In the genomic region with DNA sequence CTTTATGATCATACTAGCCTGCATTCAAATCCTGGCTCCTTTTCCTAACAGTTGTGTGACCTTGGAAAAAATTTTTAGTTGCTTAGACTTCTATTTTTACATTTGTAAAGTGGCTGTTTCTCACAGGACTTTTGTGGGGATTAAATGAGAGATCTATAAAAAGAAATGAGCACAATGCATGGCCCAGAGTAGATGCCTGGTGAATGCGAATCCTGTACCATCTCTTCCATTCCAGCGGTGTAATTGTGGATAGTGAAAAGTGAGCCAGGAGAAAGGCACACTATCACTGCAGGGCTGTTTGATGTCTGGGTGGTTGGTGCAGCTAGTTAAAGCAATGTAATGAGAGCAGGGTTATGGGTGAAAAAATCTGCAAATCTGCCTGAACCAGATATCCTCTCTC, we compare ENCODE assay signal across 14 cellular contexts.
DNase-seq lines count a peak whose midpoint lies in the region; ATAC-seq and TF ChIP-seq lines count a peak whose summit lies in the region.
"Had no signal": no experiment of that assay in that cellular context is flagged by ENCODE, and none has a peak within 500 bp of the region (broad histone marks: within the 10 kb centered on the region; RNA-seq: fewer than 3 reads in every experiment).

No MANE protein-coding gene starts in this region.

- no peak overlapping the region for H3K18ac ChIP-seq in neuronal stem cell (ENCODE audit: low read length)

- no peak overlapping the region for H3K4me2 ChIP-seq in neuronal stem cell (ENCODE audit: insufficient read depth, low read length, poor library complexity, severe bottlenecking)
- no peak overlapping the region for H3K4me2 ChIP-seq in osteoblast (ENCODE audit: insufficient read depth, low read length)

- no peaks in the 10 kb centered on the region for H3K27me3 Mint-ChIP-seq in chondrocyte (ENCODE audit: low read depth)
- H3K27me3 Mint-ChIP-seq in activated naive CD8-positive, alpha-beta T cell treated with anti-CD3 and anti-CD28 coated beads, Interleukin-2, amount 50 U/mL, for 24 hours, result peaks cover 1% of the 10 kb centered on the region
- H3K27me3 Mint-ChIP-seq: B cell; CD4-positive, alpha-beta T cell had no signal

- H3K36me3 Mint-ChIP-seq in chondrocyte (ENCODE audit: low read depth), result no peaks in the 10 kb centered on the region
- no peaks in the 10 kb centered on the region for H3K36me3 Mint-ChIP-seq in activated naive CD8-positive, alpha-beta T cell treated with anti-CD3 and anti-CD28 coated beads, Interleukin-2, amount 50 U/mL, for 24 hours (ENCODE audit: low read depth)

- H3K79me2 ChIP-seq in osteoblast (ENCODE audit: insufficient read depth, low read length), result no peaks in the 10 kb centered on the region

- H2AK5ac ChIP-seq in neuronal stem cell (ENCODE audit: low read depth, low read length), result no peak overlapping the region

- H3K4ac ChIP-seq in neuronal stem cell (ENCODE audit: low read length), result no peak overlapping the region

- no peak overlapping the region for H2BK120ac ChIP-seq in neuronal stem cell (ENCODE audit: low read depth, low read length)

- peak overlapping the region; percentile 29 for H3K27ac Mint-ChIP-seq in chondrocyte (ENCODE audit: unreplicated experiment)
- H3K27ac Mint-ChIP-seq in activated naive CD8-positive, alpha-beta T cell treated with anti-CD3 and anti-CD28 coated beads, Interleukin-2, amount 50 U/mL, for 24 hours, result no peak overlapping the region
- H3K27ac Mint-ChIP-seq: B cell; CD4-positive, alpha-beta T cell had no signal

- H4K20me1 ChIP-seq in osteoblast (ENCODE audit: insufficient read depth, low read length), result no peaks in the 10 kb centered on the region

- H3K4me3 ChIP-seq in H7 (ENCODE audit: insufficient read depth, low read depth, low read length), result no peak overlapping the region
- H3K4me3 ChIP-seq in neuronal stem cell (ENCODE audit: low read length in 2 of 2), result no peak overlapping the region
- no peak overlapping the region for H3K4me3 ChIP-seq in osteoblast (ENCODE audit: insufficient read depth, low read length)
- H3K4me3 ChIP-seq: GM12878 had no signal

- H2AFZ ChIP-seq in neuronal stem cell (ENCODE audit: low read length), result peak overlapping the region; percentile 24
- no peak overlapping the region for H2AFZ ChIP-seq in osteoblast (ENCODE audit: low read length)

- ATAC-seq in activated naive CD8-positive, alpha-beta T cell treated with anti-CD3 and anti-CD28 coated beads, Interleukin-2, amount 50 U/mL, for 24 hours, result no peak
- ATAC-seq: GM12878 had no signal

- intact Hi-C loops in posterior vena cava (cut with DNase I), result no loop called here

- H3K9me3 ChIP-seq in neuronal stem cell (replicated peaks in 1 of 2; ENCODE audit: control insufficient read depth in 2 of 2, insufficient read depth in 1 of 2, low read depth in 1 of 2, low read length in 2 of 2) (no peaks in the 10 kb centered on the region), osteoblast (ENCODE audit: low read depth, low read length) (no peaks in the 10 kb centered on the region)

- H3K4me1 ChIP-seq in neuronal stem cell (ENCODE audit: control insufficient read depth in 2 of 2, insufficient read depth in 1 of 2, low read depth in 1 of 2, low read length in 2 of 2), result no peaks in the 10 kb centered on the region
- no peaks in the 10 kb centered on the region for H3K4me1 ChIP-seq in osteoblast (ENCODE audit: insufficient read depth, low read length)

- H2BK5ac ChIP-seq in neuronal stem cell (ENCODE audit: low read length), result no peak overlapping the region

- H3K27ac ChIP-seq in neuronal stem cell (replicated peaks; ENCODE audit: low read length) (no peak overlapping the region), osteoblast (ENCODE audit: low read depth, low read length) (no peak overlapping the region)

- no peak overlapping the region for H3K9ac ChIP-seq in neuronal stem cell (ENCODE audit: low read depth, low read length, poor library complexity)

- H3K4me1 Mint-ChIP-seq in chondrocyte (ENCODE audit: low read depth), result peaks cover 16% of the 10 kb centered on the region
- no peaks in the 10 kb centered on the region for H3K4me1 Mint-ChIP-seq in activated naive CD8-positive, alpha-beta T cell treated with anti-CD3 and anti-CD28 coated beads, Interleukin-2, amount 50 U/mL, for 24 hours
- H3K4me1 Mint-ChIP-seq: B cell had no signal

- peaks cover 6% of the 10 kb centered on the region for H3K9me3 Mint-ChIP-seq in chondrocyte (ENCODE audit: low read depth)
- peaks cover 5% of the 10 kb centered on the region for H3K9me3 Mint-ChIP-seq in activated naive CD8-positive, alpha-beta T cell treated with anti-CD3 and anti-CD28 coated beads, Interleukin-2, amount 50 U/mL, for 24 hours
- H3K9me3 Mint-ChIP-seq: CD4-positive, alpha-beta T cell had no signal

- no peak overlapping the region for H2BK15ac ChIP-seq in neuronal stem cell (ENCODE audit: low read length)

- H4K8ac ChIP-seq in neuronal stem cell (ENCODE audit: low read depth, low read length), result no peak overlapping the region

- H2BK12ac ChIP-seq in neuronal stem cell (ENCODE audit: low read length), result no peak overlapping the region

- H4K91ac ChIP-seq in neuronal stem cell (ENCODE audit: low read depth, low read length, poor library complexity), result no peak overlapping the region

- no peak overlapping the region for H3K23ac ChIP-seq in neuronal stem cell (ENCODE audit: low read depth, low read length, poor library complexity)

- H3K27me3 ChIP-seq in H7 (ENCODE audit: control insufficient read depth, insufficient read depth, low read length), result no peaks in the 10 kb centered on the region
- no peaks in the 10 kb centered on the region for H3K27me3 ChIP-seq in neuronal stem cell (ENCODE audit: control insufficient read depth in 3 of 3, insufficient read depth in 3 of 3, low read depth in 1 of 3, low read length in 3 of 3)
- no peaks in the 10 kb centered on the region for H3K27me3 ChIP-seq in osteoblast (ENCODE audit: insufficient read depth, low read length)

- H3K79me1 ChIP-seq in neuronal stem cell (ENCODE audit: low read depth, low read length), result no peaks in the 10 kb centered on the region

- H3K14ac ChIP-seq in neuronal stem cell (ENCODE audit: low read length), result no peak overlapping the region

- H3K36me3 ChIP-seq in H7 (replicated peaks; ENCODE audit: control insufficient read depth, insufficient read depth, low read length), result no peaks in the 10 kb centered on the region
- H3K36me3 ChIP-seq in neuronal stem cell (replicated peaks in 1 of 2; ENCODE audit: control insufficient read depth in 2 of 2, insufficient read depth in 2 of 2, low read length in 2 of 2), result no peaks in the 10 kb centered on the region
- H3K36me3 ChIP-seq in osteoblast (ENCODE audit: insufficient read depth, low read length), result no peaks in the 10 kb centered on the region

- TF ChIP-seq CTCF in chondrocyte (IDR thresholded peaks at IDR 0.05) (no peak), osteoblast (IDR thresholded peaks at IDR 0.05; ENCODE audit: extremely low read depth, low read depth, low read length) (no peak)

- DNase-seq in H7 (peak; percentile 35), chondrocyte (ENCODE audit: low spot score) (no peak), neuronal stem cell (ENCODE audit: low spot score) (no peak), posterior vena cava (ENCODE audit: low spot score) (no peak), NCI-H2029 treated with DMSO at 0.1 percent for 48 hours (lab: John Stamatoyannopoulos, UW) (no peak), osteoblast (ENCODE audit: insufficient read length, low spot score, missing footprints) (no peak)
- no peak for DNase-seq in activated naive CD8-positive, alpha-beta T cell treated with anti-CD3 and anti-CD28 coated beads, Interleukin-2, amount 50 U/mL, for 24 hours
- DNase-seq: C1 segment of cervical spinal cord; CD4-positive, alpha-beta T cell; DMS79; H9; KG1 had no signal

- H3K4me3 Mint-ChIP-seq in chondrocyte (ENCODE audit: unreplicated experiment), result no peak overlapping the region
- no peak overlapping the region for H3K4me3 Mint-ChIP-seq in activated naive CD8-positive, alpha-beta T cell treated with anti-CD3 and anti-CD28 coated beads, Interleukin-2, amount 50 U/mL, for 24 hours
- H3K4me3 Mint-ChIP-seq: B cell; CD4-positive, alpha-beta T cell; H9 had no signal

- WGBS in neuronal stem cell (ENCODE audit: extremely low coverage in 2 of 2, insufficient read length in 2 of 2, insufficient replicate concordance in 1 of 2), 2 donors, result no CpG with 5 or more reads among the region's 2 CpGs
